8 cellular contexts compared by ENCODE assay signal in genomic region chr11:827146-827860, GRCh38. TPM values are rescaled to one million over a fixed set of nuclear protein-coding genes. Genes with fewer than 3 reads are reported as not detected.
DNase-seq lines count a peak whose midpoint lies in the region; ATAC-seq, FAIRE-seq and TF ChIP-seq lines count a peak whose summit lies in the region.

No MANE protein-coding gene starts in this region.

- FAIRE-seq in GM12891 (lab: Jason Lieb, UNC), result peak; percentile 95
- FAIRE-seq in HepG2 (lab: Jason Lieb, UNC), result no peak

- peak overlapping the region; percentile 65 for H3K4me3 Mint-ChIP-seq in activated T-helper 17 cell treated with anti-CD3 and anti-CD28 coated beads, Interleukin-2, amount 50 U/mL, for 72 hours

- H3K27me3 ChIP-seq in HepG2 (ENCODE audit: control insufficient read depth in 1 of 2, insufficient read depth in 2 of 2, low read length in 2 of 2) (no peaks in the 10 kb centered on the region), uterus (peaks cover 20 to 24% of the 10 kb centered on the region in 2 donors)

- DNase-seq in GM12891 (ENCODE audit: insufficient read length, low spot score) (no peak), HepG2 (ENCODE audit: low spot score) (peak; percentile 47), uterus (no peak), NAMALWA (ENCODE audit: low spot score) (no peak), foreskin melanocyte (no peak), SKM-1 treated with dmso at 0.1 percent for 144 hours (lab: John Stamatoyannopoulos, UW; ENCODE audit: unreplicated experiment) (no peak)

- peak; percentile 27 for ATAC-seq in HG03025 (IDR thresholded peaks at IDR 0.05; ENCODE audit: low FRiP score, unreplicated experiment)
- peak; percentile 46 for ATAC-seq in activated T-helper 17 cell treated with anti-CD3 and anti-CD28 coated beads, Interleukin-2, amount 50 U/mL, for 72 hours (replicated peaks)
- ATAC-seq in HepG2, result peak; percentile 51

- no peaks in the 10 kb centered on the region for H4K20me1 ChIP-seq in HepG2 (ENCODE audit: insufficient read depth, low read length)

- in situ Hi-C loops in HepG2 (cut with HindIII; ENCODE audit: extremely low pct_ligation_motif_present, low pct_unique_long_range_greater_than_20kb), result no loop called here

- H3K9me3 Mint-ChIP-seq in activated T-helper 17 cell treated with anti-CD3 and anti-CD28 coated beads, Interleukin-2, amount 50 U/mL, for 72 hours, result no peaks in the 10 kb centered on the region

- CTCF ChIA-PET in HepG2 (lab: Yijun Ruan, JAX; ENCODE audit: low intra/inter-chr PET ratio, low total read pairs), result no interaction called here

- peaks cover 6% of the 10 kb centered on the region for H3K4me1 Mint-ChIP-seq in activated T-helper 17 cell treated with anti-CD3 and anti-CD28 coated beads, Interleukin-2, amount 50 U/mL, for 72 hours

- intact Hi-C loops in HepG2 (cut with micrococcal nuclease; ENCODE audit: unreplicated experiment), result no loop called here
- intact Hi-C loops in uterus (cut with DNase I; ENCODE audit: low total_unique reads), result no loop called here

- H3K36me3 ChIP-seq in HepG2 (replicated peaks in 1 of 2; ENCODE audit: control insufficient read depth in 1 of 2, insufficient read depth in 2 of 2, low read length in 2 of 2), result peaks cover 4 to 14% of the 10 kb centered on the region in 2 experiments; a peak in 3 of 5 replicates
- H3K36me3 ChIP-seq in uterus, result no peaks in the 10 kb centered on the region

- TF ChIP-seq CTCF in HepG2 (CRISPR knock-in tag; IDR thresholded peaks at IDR 0.05) (peak; percentile 36), uterus (IDR thresholded peaks at IDR 0.05) (no peak)

- H3K9ac ChIP-seq in HepG2 (ENCODE audit: insufficient read depth, low read depth, low read length), result peak overlapping the region; percentile 74

- peak overlapping the region; percentile 91 for H3K4me2 ChIP-seq in HepG2 (ENCODE audit: low read depth, low read length)

- H3K27ac ChIP-seq in HepG2 (ENCODE audit: extremely low read length, insufficient read depth, low read length), result peak overlapping the region; percentile 77
- peak overlapping the region; percentile 55 to 60 for H3K27ac ChIP-seq in uterus

- peak overlapping the region; percentile 69 to 83 (median 80) for H3K4me3 ChIP-seq in HepG2 (replicated peaks in 1 of 3; ENCODE audit: insufficient read depth in 1 of 3, low read depth in 2 of 3, low read length in 3 of 3)
- peak overlapping the region in 1 of 2 donors; percentile 11 for H3K4me3 ChIP-seq in uterus

- H3K4me1 ChIP-seq in HepG2 (ENCODE audit: insufficient read depth, low read length) (peaks cover 68% of the 10 kb centered on the region), uterus (peaks cover 0 to 45% of the 10 kb centered on the region in 2 donors)

- peaks cover 7% of the 10 kb centered on the region for H3K27me3 Mint-ChIP-seq in activated T-helper 17 cell treated with anti-CD3 and anti-CD28 coated beads, Interleukin-2, amount 50 U/mL, for 72 hours

- TSS peak; percentile 55 for BruUV-seq in HepG2 (replicated peaks; lab: Mats Ljungman, UMichigan)

- H3K27ac Mint-ChIP-seq in activated T-helper 17 cell treated with anti-CD3 and anti-CD28 coated beads, Interleukin-2, amount 50 U/mL, for 72 hours, result no peak overlapping the region

- POLR2A ChIA-PET in HepG2 (lab: Yijun Ruan, JAX), result interaction anchor here (1.8 to 16.1 kb wide), 4 partner anchors 8 to 28 kb away, joined by 4 to 264 read pairs (median 75); partner anchors contain the start of genes PNPLA2, POLR2L, RPLP2 and TSPAN4

- WGBS in HepG2 (ENCODE audit: low lambda C conversion rate), result under 1% methylated on average over 18 of the region's 66 CpGs

- H3K36me3 Mint-ChIP-seq in activated T-helper 17 cell treated with anti-CD3 and anti-CD28 coated beads, Interleukin-2, amount 50 U/mL, for 72 hours (ENCODE audit: low read depth), result peaks cover 16% of the 10 kb centered on the region

- TF ChIP-seq POLR2A in GM12891 (IDR thresholded peaks at IDR 0.05; ENCODE audit: low read depth, low read length) (no peak), HepG2 (IDR thresholded peaks at IDR 0.05; ENCODE audit: insufficient read depth in 1 of 2, low read depth in 2 of 2, low read length in 2 of 2) (no peak), uterus (IDR thresholded peaks at IDR 0.05) (no peak)

- TF ChIP-seq RAD21 in HepG2 (CRISPR knock-in tag; IDR thresholded peaks at IDR 0.05), result no peak

- H3K9me3 ChIP-seq in HepG2 (ENCODE audit: low read length) (no peaks in the 10 kb centered on the region), uterus (no peaks in the 10 kb centered on the region)

- H3K79me2 ChIP-seq in HepG2 (ENCODE audit: insufficient read depth, low read length), result no peaks in the 10 kb centered on the region

- no peak overlapping the region for H2AFZ ChIP-seq in HepG2 (ENCODE audit: low read length)

- TF ChIP-seq EP300 in HepG2 (IDR thresholded peaks at IDR 0.05; ENCODE audit: low read depth in 2 of 2, low read length in 2 of 2) (no peak), HepG2 (CRISPR knock-in tag; IDR thresholded peaks at IDR 0.05; ENCODE audit: borderline replicate concordance) (no peak)

RNA-seq across cellular contexts. Expression of gene CRACR2B, which starts 0.4 kb away (rescaled TPM):
- 3.6 TPM for polyA plus RNA-seq in GM12891 (2012; ENCODE audit: low read depth, missing spikeins)
- 1 to 10 TPM; 1.4 to 1.9 TPM for total RNA-seq in activated T-helper 17 cell treated with anti-CD3 and anti-CD28 coated beads, Interleukin-2, amount 50 U/mL, for 72 hours
- 8.9 and 14.9 TPM in 2 replicates for total RNA-seq in HepG2 (2016; rRNA removed; fragmentation: Illumina TruSeq; extraction: Trizol)
- 5.5 and 5.9 TPM in 2 replicates for total RNA-seq in HepG2 (2016; cell fraction: cytosol; rRNA removed; fragmentation: Illumina TruSeq; extraction: Trizol; ENCODE audit: low read depth)
- 8.5 and 12.6 TPM in 2 replicates for total RNA-seq in HepG2 (2016; cell fraction: insoluble cytoplasmic fraction; rRNA removed; fragmentation: Illumina TruSeq; extraction: Trizol)
- 6.6 and 10.0 TPM in 2 replicates for total RNA-seq in HepG2 (2016; cell fraction: membrane; rRNA removed; fragmentation: Illumina TruSeq; extraction: Trizol)
- 10.8 and 16.7 TPM in 2 replicates for total RNA-seq in HepG2 (2016; cell fraction: nucleus; rRNA removed; fragmentation: Illumina TruSeq; extraction: Trizol)
- polyA plus RNA-seq in HepG2 (2011; rRNA removed), result 21.0 and 27.7 TPM in 2 replicates
- 9.8 and 16.5 TPM in 2 replicates for polyA plus RNA-seq in HepG2 (2011; cell fraction: cytosol; rRNA removed)
- polyA plus RNA-seq in HepG2 (2011; cell fraction: nucleus; rRNA removed), result 278 and 343 TPM in 2 replicates
- 10.5 and 14.8 TPM in 2 replicates for polyA plus RNA-seq in HepG2 (2012)
- polyA plus RNA-seq in HepG2 (2016; cell fraction: cytosol; fragmentation: Illumina TruSeq; extraction: Trizol; ENCODE audit: low read depth), result 8.3 and 10.9 TPM in 2 replicates
- polyA plus RNA-seq in HepG2 (2016; cell fraction: insoluble cytoplasmic fraction; fragmentation: Illumina TruSeq; extraction: Trizol; ENCODE audit: low read depth), result 14.8 and 17.4 TPM in 2 replicates
- polyA plus RNA-seq in HepG2 (2016; cell fraction: membrane; fragmentation: Illumina TruSeq; extraction: Trizol; ENCODE audit: low read depth), result 11.2 and 14.5 TPM in 2 replicates
- 48.6 and 55.2 TPM in 2 replicates for polyA plus RNA-seq in HepG2 (2016; cell fraction: nucleus; fragmentation: Illumina TruSeq; extraction: Trizol; ENCODE audit: insufficient read depth, low read depth)
- polyA minus RNA-seq in HepG2 (2011; rRNA and poly(A)+ RNA removed; ENCODE audit: low replicate concordance), result 3.4 and 13.9 TPM in 2 replicates
- polyA minus RNA-seq in HepG2 (2011; cell fraction: cytosol; rRNA and poly(A)+ RNA removed), result 7.5 and 8.4 TPM in 2 replicates
- polyA minus RNA-seq in HepG2 (2011; cell fraction: nucleus; rRNA and poly(A)+ RNA removed), result 22.7 and 23.2 TPM in 2 replicates
- 10 to 100 TPM in 1 of 4 donors, 1 to 10 TPM in 2, under 1 TPM in 1; 0.77 to 15.5 (median 2.5) TPM for total RNA-seq in uterus

RNA-seq across cellular contexts. Expression of gene CD151, which starts 5.4 kb away (rescaled TPM):
- polyA plus RNA-seq in GM12891 (2012; ENCODE audit: low read depth, missing spikeins), result 11.5 TPM
- 10 to 100 TPM; 61.5 to 74.6 TPM for total RNA-seq in activated T-helper 17 cell treated with anti-CD3 and anti-CD28 coated beads, Interleukin-2, amount 50 U/mL, for 72 hours
- total RNA-seq in HepG2 (2016; rRNA removed; fragmentation: Illumina TruSeq; extraction: Trizol) (54.0 and 125 TPM in 2 replicates), uterus (100 to 1,000 TPM in 3 of 4 donors, 10 to 100 TPM in 1; 76.8 to 382 (median 259) TPM)
- total RNA-seq in HepG2 (2016; cell fraction: cytosol; rRNA removed; fragmentation: Illumina TruSeq; extraction: Trizol; ENCODE audit: low read depth), result 31.5 and 37.4 TPM in 2 replicates
- total RNA-seq in HepG2 (2016; cell fraction: insoluble cytoplasmic fraction; rRNA removed; fragmentation: Illumina TruSeq; extraction: Trizol), result 60.0 and 126 TPM in 2 replicates
- total RNA-seq in HepG2 (2016; cell fraction: membrane; rRNA removed; fragmentation: Illumina TruSeq; extraction: Trizol), result 34.7 and 43.1 TPM in 2 replicates
- 93.4 and 110 TPM in 2 replicates for total RNA-seq in HepG2 (2016; cell fraction: nucleus; rRNA removed; fragmentation: Illumina TruSeq; extraction: Trizol)
- 197 and 287 TPM in 2 replicates for polyA plus RNA-seq in HepG2 (2011; rRNA removed)
- polyA plus RNA-seq in HepG2 (2011; cell fraction: cytosol; rRNA removed), result 200 and 252 TPM in 2 replicates
- polyA plus RNA-seq in HepG2 (2011; cell fraction: nucleus; rRNA removed), result 375 and 396 TPM in 2 replicates
- polyA plus RNA-seq in HepG2 (2012), result 93.8 and 141 TPM in 2 replicates
- polyA plus RNA-seq in HepG2 (2016; cell fraction: cytosol; fragmentation: Illumina TruSeq; extraction: Trizol; ENCODE audit: low read depth), result 36.4 and 45.9 TPM in 2 replicates
- 54.8 and 63.7 TPM in 2 replicates for polyA plus RNA-seq in HepG2 (2016; cell fraction: insoluble cytoplasmic fraction; fragmentation: Illumina TruSeq; extraction: Trizol; ENCODE audit: low read depth)
- 41.9 and 45.5 TPM in 2 replicates for polyA plus RNA-seq in HepG2 (2016; cell fraction: membrane; fragmentation: Illumina TruSeq; extraction: Trizol; ENCODE audit: low read depth)
- polyA plus RNA-seq in HepG2 (2016; cell fraction: nucleus; fragmentation: Illumina TruSeq; extraction: Trizol; ENCODE audit: insufficient read depth, low read depth), result 208 and 218 TPM in 2 replicates
- 312 and 492 TPM in 2 replicates for polyA minus RNA-seq in HepG2 (2011; rRNA and poly(A)+ RNA removed; ENCODE audit: low replicate concordance)
- 90.0 and 90.8 TPM in 2 replicates for polyA minus RNA-seq in HepG2 (2011; cell fraction: cytosol; rRNA and poly(A)+ RNA removed)
- polyA minus RNA-seq in HepG2 (2011; cell fraction: nucleus; rRNA and poly(A)+ RNA removed), result 60.9 and 80.8 TPM in 2 replicates

RNA-seq across cellular contexts. Expression of gene PNPLA2, which starts 8.6 kb away (rescaled TPM):
- polyA plus RNA-seq in GM12891 (2012; ENCODE audit: low read depth, missing spikeins), result 14.8 TPM
- 10 to 100 TPM; 36.8 to 39.3 TPM for total RNA-seq in activated T-helper 17 cell treated with anti-CD3 and anti-CD28 coated beads, Interleukin-2, amount 50 U/mL, for 72 hours
- total RNA-seq in HepG2 (2016; rRNA removed; fragmentation: Illumina TruSeq; extraction: Trizol) (4.8 and 10.5 TPM in 2 replicates), uterus (10 to 100 TPM; 16.9 to 96.2 (median 37.1) TPM)
- 3.8 and 4.1 TPM in 2 replicates for total RNA-seq in HepG2 (2016; cell fraction: cytosol; rRNA removed; fragmentation: Illumina TruSeq; extraction: Trizol; ENCODE audit: low read depth)
- 4.0 and 11.4 TPM in 2 replicates for total RNA-seq in HepG2 (2016; cell fraction: insoluble cytoplasmic fraction; rRNA removed; fragmentation: Illumina TruSeq; extraction: Trizol)
- 4.4 and 5.4 TPM in 2 replicates for total RNA-seq in HepG2 (2016; cell fraction: membrane; rRNA removed; fragmentation: Illumina TruSeq; extraction: Trizol)
- 17.2 and 23.5 TPM in 2 replicates for total RNA-seq in HepG2 (2016; cell fraction: nucleus; rRNA removed; fragmentation: Illumina TruSeq; extraction: Trizol)
- polyA plus RNA-seq in HepG2 (2011; rRNA removed), result 43.2 and 58.1 TPM in 2 replicates
- polyA plus RNA-seq in HepG2 (2011; cell fraction: cytosol; rRNA removed), result 7.3 and 12.8 TPM in 2 replicates
- 830 and 954 TPM in 2 replicates for polyA plus RNA-seq in HepG2 (2011; cell fraction: nucleus; rRNA removed)
- 70.1 and 82.8 TPM in 2 replicates for polyA plus RNA-seq in HepG2 (2012)
- polyA plus RNA-seq in HepG2 (2016; cell fraction: cytosol; fragmentation: Illumina TruSeq; extraction: Trizol; ENCODE audit: low read depth), result 4.8 and 6.6 TPM in 2 replicates
- polyA plus RNA-seq in HepG2 (2016; cell fraction: insoluble cytoplasmic fraction; fragmentation: Illumina TruSeq; extraction: Trizol; ENCODE audit: low read depth), result 14.6 and 20.2 TPM in 2 replicates
- 7.5 and 10.2 TPM in 2 replicates for polyA plus RNA-seq in HepG2 (2016; cell fraction: membrane; fragmentation: Illumina TruSeq; extraction: Trizol; ENCODE audit: low read depth)
- 77.9 and 79.1 TPM in 2 replicates for polyA plus RNA-seq in HepG2 (2016; cell fraction: nucleus; fragmentation: Illumina TruSeq; extraction: Trizol; ENCODE audit: insufficient read depth, low read depth)
- polyA minus RNA-seq in HepG2 (2011; rRNA and poly(A)+ RNA removed; ENCODE audit: low replicate concordance), result 60.4 and 150 TPM in 2 replicates
- 24.0 and 31.5 TPM in 2 replicates for polyA minus RNA-seq in HepG2 (2011; cell fraction: cytosol; rRNA and poly(A)+ RNA removed)
- polyA minus RNA-seq in HepG2 (2011; cell fraction: nucleus; rRNA and poly(A)+ RNA removed), result 135 and 151 TPM in 2 replicates

RNA-seq across cellular contexts. Expression of gene POLR2L, which starts 15.0 kb away (rescaled TPM):
- 195 TPM for polyA plus RNA-seq in GM12891 (2012; ENCODE audit: low read depth, missing spikeins)
- total RNA-seq in activated T-helper 17 cell treated with anti-CD3 and anti-CD28 coated beads, Interleukin-2, amount 50 U/mL, for 72 hours, result 100 to 1,000 TPM in 1 of 2 donors, 10 to 100 TPM in 1; 41.2 to 106 TPM
- total RNA-seq in HepG2 (2016; rRNA removed; fragmentation: Illumina TruSeq; extraction: Trizol) (114 and 146 TPM in 2 replicates), uterus (10 to 100 TPM; 10.5 to 81.5 (median 42.8) TPM)
- total RNA-seq in HepG2 (2016; cell fraction: cytosol; rRNA removed; fragmentation: Illumina TruSeq; extraction: Trizol; ENCODE audit: low read depth), result 37.0 and 48.5 TPM in 2 replicates
- 113 and 136 TPM in 2 replicates for total RNA-seq in HepG2 (2016; cell fraction: insoluble cytoplasmic fraction; rRNA removed; fragmentation: Illumina TruSeq; extraction: Trizol)
- total RNA-seq in HepG2 (2016; cell fraction: membrane; rRNA removed; fragmentation: Illumina TruSeq; extraction: Trizol), result 68.6 and 79.8 TPM in 2 replicates
- total RNA-seq in HepG2 (2016; cell fraction: nucleus; rRNA removed; fragmentation: Illumina TruSeq; extraction: Trizol), result 34.9 and 39.5 TPM in 2 replicates
- polyA plus RNA-seq in HepG2 (2011; rRNA removed), result 104 and 115 TPM in 2 replicates
- polyA plus RNA-seq in HepG2 (2011; cell fraction: cytosol; rRNA removed), result 35.1 and 78.0 TPM in 2 replicates
- polyA plus RNA-seq in HepG2 (2011; cell fraction: nucleus; rRNA removed), result 44.7 and 47.4 TPM in 2 replicates
- 57.4 and 93.8 TPM in 2 replicates for polyA plus RNA-seq in HepG2 (2012)
- 58.6 and 89.5 TPM in 2 replicates for polyA plus RNA-seq in HepG2 (2016; cell fraction: cytosol; fragmentation: Illumina TruSeq; extraction: Trizol; ENCODE audit: low read depth)
- 221 and 225 TPM in 2 replicates for polyA plus RNA-seq in HepG2 (2016; cell fraction: insoluble cytoplasmic fraction; fragmentation: Illumina TruSeq; extraction: Trizol; ENCODE audit: low read depth)
- 90.2 and 102 TPM in 2 replicates for polyA plus RNA-seq in HepG2 (2016; cell fraction: membrane; fragmentation: Illumina TruSeq; extraction: Trizol; ENCODE audit: low read depth)
- 84.0 and 90.2 TPM in 2 replicates for polyA plus RNA-seq in HepG2 (2016; cell fraction: nucleus; fragmentation: Illumina TruSeq; extraction: Trizol; ENCODE audit: insufficient read depth, low read depth)
- polyA minus RNA-seq in HepG2 (2011; rRNA and poly(A)+ RNA removed; ENCODE audit: low replicate concordance), result 129 and 143 TPM in 2 replicates
- polyA minus RNA-seq in HepG2 (2011; cell fraction: cytosol; rRNA and poly(A)+ RNA removed), result 35.6 and 37.0 TPM in 2 replicates
- polyA minus RNA-seq in HepG2 (2011; cell fraction: nucleus; rRNA and poly(A)+ RNA removed), result 27.3 and 33.1 TPM in 2 replicates

RNA-seq across cellular contexts. Expression of gene TSPAN4, which starts 15.3 kb away (rescaled TPM):
- polyA plus RNA-seq in GM12891 (2012; ENCODE audit: low read depth, missing spikeins), result 5.6 TPM
- 10 to 100 TPM in 1 of 2 donors, 1 to 10 TPM in 1; 6.0 to 11.2 TPM for total RNA-seq in activated T-helper 17 cell treated with anti-CD3 and anti-CD28 coated beads, Interleukin-2, amount 50 U/mL, for 72 hours
- total RNA-seq in HepG2 (2016; rRNA removed; fragmentation: Illumina TruSeq; extraction: Trizol) (13.2 and 31.7 TPM in 2 replicates), uterus (100 to 1,000 TPM in 2 of 4 donors, 10 to 100 TPM in 2; 68.4 to 119 (median 105) TPM)
- total RNA-seq in HepG2 (2016; cell fraction: cytosol; rRNA removed; fragmentation: Illumina TruSeq; extraction: Trizol; ENCODE audit: low read depth), result 8.9 and 10.0 TPM in 2 replicates
- 12.0 and 31.8 TPM in 2 replicates for total RNA-seq in HepG2 (2016; cell fraction: insoluble cytoplasmic fraction; rRNA removed; fragmentation: Illumina TruSeq; extraction: Trizol)
- 11.0 and 13.5 TPM in 2 replicates for total RNA-seq in HepG2 (2016; cell fraction: membrane; rRNA removed; fragmentation: Illumina TruSeq; extraction: Trizol)
- 26.1 and 32.6 TPM in 2 replicates for total RNA-seq in HepG2 (2016; cell fraction: nucleus; rRNA removed; fragmentation: Illumina TruSeq; extraction: Trizol)
- polyA plus RNA-seq in HepG2 (2011; rRNA removed), result 68.3 and 88.5 TPM in 2 replicates
- 60.2 and 113 TPM in 2 replicates for polyA plus RNA-seq in HepG2 (2011; cell fraction: cytosol; rRNA removed)
- 232 and 327 TPM in 2 replicates for polyA plus RNA-seq in HepG2 (2011; cell fraction: nucleus; rRNA removed)
- polyA plus RNA-seq in HepG2 (2012), result 22.7 and 28.5 TPM in 2 replicates
- 10.4 TPM in 2 replicates for polyA plus RNA-seq in HepG2 (2016; cell fraction: cytosol; fragmentation: Illumina TruSeq; extraction: Trizol; ENCODE audit: low read depth)
- polyA plus RNA-seq in HepG2 (2016; cell fraction: insoluble cytoplasmic fraction; fragmentation: Illumina TruSeq; extraction: Trizol; ENCODE audit: low read depth), result 11.8 and 12.7 TPM in 2 replicates
- 8.5 and 12.0 TPM in 2 replicates for polyA plus RNA-seq in HepG2 (2016; cell fraction: membrane; fragmentation: Illumina TruSeq; extraction: Trizol; ENCODE audit: low read depth)
- polyA plus RNA-seq in HepG2 (2016; cell fraction: nucleus; fragmentation: Illumina TruSeq; extraction: Trizol; ENCODE audit: insufficient read depth, low read depth), result 59.4 and 62.8 TPM in 2 replicates
- polyA minus RNA-seq in HepG2 (2011; rRNA and poly(A)+ RNA removed; ENCODE audit: low replicate concordance), result 59.6 and 124 TPM in 2 replicates
- 24.9 and 25.9 TPM in 2 replicates for polyA minus RNA-seq in HepG2 (2011; cell fraction: cytosol; rRNA and poly(A)+ RNA removed)
- polyA minus RNA-seq in HepG2 (2011; cell fraction: nucleus; rRNA and poly(A)+ RNA removed), result 16.4 and 16.9 TPM in 2 replicates
